9 cellular contexts compared by ENCODE assay signal in genomic region chr11:111633756-111634362, GRCh38. TPM values are rescaled to one million over a fixed set of nuclear protein-coding genes. Genes with fewer than 3 reads are reported as not detected.
DNase-seq lines count a peak whose midpoint lies in the region; TF ChIP-seq lines count a peak whose summit lies in the region.
"Had no signal": no experiment of that assay in that cellular context is flagged by ENCODE, and none has a peak within 500 bp of the region (broad histone marks: within the 10 kb centered on the region; RNA-seq: fewer than 3 reads in every experiment).

No MANE protein-coding gene starts in this region.

- H2BK5ac ChIP-seq in mesenchymal stem cell (ENCODE audit: low read depth, low read length, poor library complexity, severe bottlenecking), result no peak overlapping the region

- in situ Hi-C loops in astrocyte of the spinal cord (cut with HindIII; ENCODE audit: low sequenced_read_pairs), result no loop called here

- H3K4me1 ChIP-seq in KMS-11 (ENCODE audit: low read depth, poor library complexity, severe bottlenecking) (peaks cover 51% of the 10 kb centered on the region), mesenchymal stem cell (ENCODE audit: control insufficient read depth, insufficient read depth, low read depth, low read length) (peaks cover 2% of the 10 kb centered on the region)

- no peak overlapping the region for H4K8ac ChIP-seq in mesenchymal stem cell (ENCODE audit: low read length)

- no peak overlapping the region for H3K14ac ChIP-seq in mesenchymal stem cell (ENCODE audit: low read length in 2 of 2)

- no peak overlapping the region for H2BK120ac ChIP-seq in mesenchymal stem cell (ENCODE audit: low read depth, low read length)

- peak; percentile 51 for DNase-seq in COLO829 (ENCODE audit: low spot score)
- DNase-seq in astrocyte of the spinal cord (ENCODE audit: low read depth, low spot score), result peak; percentile 43
- DNase-seq in mesenchymal stem cell, result no peak
- DNase-seq in DMS114 treated with DMSO at 0.1 percent for 48 hours (lab: John Stamatoyannopoulos, UW; ENCODE audit: unreplicated experiment), result no peak
- no peak for DNase-seq in central memory CD4-positive, alpha-beta T cell
- no peak for DNase-seq in medulla oblongata (ENCODE audit: extremely low spot score)
- no peak for DNase-seq in amygdala (lab: John Stamatoyannopoulos, UW)
- DNase-seq: SHP77 treated with DMSO at 0.1 percent for 48 hours had no signal

- H2AK5ac ChIP-seq in mesenchymal stem cell (ENCODE audit: low read length, severe bottlenecking), result no peak overlapping the region

- no peaks in the 10 kb centered on the region; the same call in 1 of the 2 replicates for H3K79me2 ChIP-seq in KMS-11 (ENCODE audit: insufficient read depth, low read depth)

- H3K9ac ChIP-seq in KMS-11, result no peak overlapping the region
- no peak overlapping the region for H3K9ac ChIP-seq in mesenchymal stem cell (ENCODE audit: low read length)

- H2BK15ac ChIP-seq in mesenchymal stem cell (ENCODE audit: low read depth, poor library complexity, severe bottlenecking), result no peak overlapping the region

- H3K18ac ChIP-seq in mesenchymal stem cell (ENCODE audit: low read depth in 1 of 2, low read length in 2 of 2), result no peak overlapping the region

- no peaks in the 10 kb centered on the region for H3K36me3 ChIP-seq in KMS-11 (ENCODE audit: insufficient read depth)
- peaks cover 0 to 17% of the 10 kb centered on the region in 2 experiments for H3K36me3 ChIP-seq in mesenchymal stem cell (ENCODE audit: control insufficient read depth in 1 of 2, insufficient read depth in 2 of 2, low read depth in 1 of 2, low read length in 2 of 2)

- peak overlapping the region; percentile 30; the same call in 1 of the 2 replicates for H3K27ac ChIP-seq in KMS-11
- peak overlapping the region; percentile 47 for H3K27ac ChIP-seq in mesenchymal stem cell (ENCODE audit: low read length, poor library complexity, severe bottlenecking)

- no peak overlapping the region for H3K23ac ChIP-seq in mesenchymal stem cell (ENCODE audit: low read length in 2 of 2)

- H3K4me3 ChIP-seq in KMS-11 (IDR thresholded peaks at IDR 0.05; ENCODE audit: insufficient read depth, low read depth, low read length) (no peak overlapping the region), astrocyte of the spinal cord (ENCODE audit: low read depth, low read length) (no peak overlapping the region), mesenchymal stem cell (ENCODE audit: insufficient read depth in 1 of 2, low read depth in 1 of 2, low read length in 2 of 2) (no peak overlapping the region)

- H3K27me3 ChIP-seq in KMS-11 (ENCODE audit: insufficient read depth, low read depth), result no peaks in the 10 kb centered on the region
- no peaks in the 10 kb centered on the region for H3K27me3 ChIP-seq in mesenchymal stem cell (ENCODE audit: control insufficient read depth in 1 of 2, insufficient read depth in 1 of 2, low read length in 2 of 2)

- no peak overlapping the region for H3K4ac ChIP-seq in mesenchymal stem cell (ENCODE audit: low read depth in 1 of 2, low read length in 2 of 2)

- H3K9me3 ChIP-seq in mesenchymal stem cell (ENCODE audit: control insufficient read depth, low read length), result no peaks in the 10 kb centered on the region

- no peak overlapping the region for H4K91ac ChIP-seq in mesenchymal stem cell (ENCODE audit: low read length)

- 41% methylated on average over 3 of the region's 3 CpGs for WGBS in mesenchymal stem cell

- H3K4me2 ChIP-seq in KMS-11 (peak overlapping the region; percentile 46), mesenchymal stem cell (ENCODE audit: low read length, poor library complexity, severe bottlenecking) (no peak overlapping the region)

- TF ChIP-seq CTCF in KMS-11 (conservative IDR thresholded peaks at IDR 0.05; ENCODE audit: low read depth, low read length) (no peak), astrocyte of the spinal cord (IDR thresholded peaks at IDR 0.05; ENCODE audit: low read depth, low read length) (no peak)

- H2AFZ ChIP-seq in KMS-11 (ENCODE audit: low read depth), result no peak overlapping the region
- H2AFZ ChIP-seq in mesenchymal stem cell (ENCODE audit: low read depth, low read length), result no peak overlapping the region

- no peaks in the 10 kb centered on the region for H4K20me1 ChIP-seq in KMS-11 (ENCODE audit: insufficient read depth)

- no peak overlapping the region for H2BK12ac ChIP-seq in mesenchymal stem cell (ENCODE audit: low read length in 2 of 2)

- H3K79me1 ChIP-seq in mesenchymal stem cell (replicated peaks; ENCODE audit: low read length, poor library complexity, severe bottlenecking), result peaks cover 4% of the 10 kb centered on the region

RNA-seq across cellular contexts. Expression of gene SIK2, which starts 31.6 kb away (rescaled TPM):
- polyA plus RNA-seq in mesenchymal stem cell (2013, experiment 1 of 2), result 8.1 TPM
- polyA plus RNA-seq in mesenchymal stem cell (2013, experiment 2 of 2), result 8.1 TPM

Comparison
In these comparisons a context has a peak if more than half of its experiments do, and no peak if none do; other contexts are left out.
1. DNase-seq: peak in COLO829 (single experiment) and astrocyte of the spinal cord (single experiment); none in mesenchymal stem cell (single experiment), DMS114 treated with DMSO at 0.1 percent for 48 hours (single experiment), central memory CD4-positive, alpha-beta T cell (single experiment), medulla oblongata (single experiment) and amygdala (0 of 56).